Comparison of ENCODE assay signal across 9 cellular contexts in genomic region chr1:224736619-224737352, GRCh38.
DNase-seq lines count a peak whose midpoint lies in the region; ATAC-seq, FAIRE-seq and TF ChIP-seq lines count a peak whose summit lies in the region.
"Had no signal": no experiment of that assay in that cellular context is flagged by ENCODE, and none has a peak within 500 bp of the region (broad histone marks: within the 10 kb centered on the region; RNA-seq: fewer than 3 reads in every experiment).

No MANE protein-coding gene starts in this region.

- H3K9me3 Mint-ChIP-seq in WTC11 = no peaks in the 10 kb centered on the region

- no peaks in the 10 kb centered on the region for H3K36me3 Mint-ChIP-seq in WTC11

- POLR2A ChIA-PET in WTC11 (lab: Charles Lee) = interaction anchor here (1.5 kb wide), 1 partner anchor 9 kb away, joined by 3 read pairs; no protein-coding TSS in a partner anchor

- 47 to 62% methylated on average over 16 of the region's 16 CpGs for WGBS in lung, 2 donors
- WGBS in small intestine, 3 donors = 46 to 55% (median 48%) methylated on average over 16 of the region's 16 CpGs

- H3K27ac ChIP-seq in lung (ENCODE audit: low read depth in 1 of 2, low read length in 1 of 2) (no peak overlapping the region), small intestine (ENCODE audit: low read depth in 1 of 2, low read length in 1 of 2) (no peak overlapping the region)

- CTCF ChIA-PET in WTC11 (lab: Charles Lee) = interaction anchor here (0.8 to 5.3 kb wide), 6 partner anchors 9 to 224 kb away, joined by 3 to 42 read pairs (median 4); no protein-coding TSS in a partner anchor

- H3K9me3 ChIP-seq in lung (ENCODE audit: control insufficient read depth in 2 of 2, insufficient read depth in 1 of 2, low read length in 1 of 2) (no peaks in the 10 kb centered on the region), small intestine (ENCODE audit: control insufficient read depth, low read depth) (no peaks in the 10 kb centered on the region)
- H3K9me3 ChIP-seq: tibial artery had no signal

- H3K36me3 ChIP-seq in lung (ENCODE audit: control insufficient read depth in 2 of 2, insufficient read depth in 2 of 2, low read length in 2 of 2) (no peaks in the 10 kb centered on the region), small intestine (ENCODE audit: control insufficient read depth in 2 of 2, insufficient read depth in 2 of 2, low read length in 2 of 2) (no peaks in the 10 kb centered on the region)
- H3K36me3 ChIP-seq: tibial artery had no signal

- TF ChIP-seq CTCF in WTC11 (IDR thresholded peaks at IDR 0.05) = no peak
- TF ChIP-seq CTCF in lung (IDR thresholded peaks at IDR 0.05; ENCODE audit: control extremely low read depth, extremely low read depth) = no peak

- no peak overlapping the region for H3K4me3 Mint-ChIP-seq in WTC11

- peak overlapping the region; percentile 47; the same call in 1 of the 2 replicates for H3K27ac Mint-ChIP-seq in WTC11

- DNase-seq in WTC11 (ENCODE audit: low spot score) (peak; percentile 19), lung (ENCODE audit: low spot score) (no peak), T-helper 9 cell (no peak), small intestine (no peak), NCI-H128 (lab: John Stamatoyannopoulos, UW; ENCODE audit: unreplicated experiment) (no peak), NCI-H2227 treated with DMSO at 0.1 percent for 48 hours (lab: John Stamatoyannopoulos, UW) (no peak)

- H3K27me3 Mint-ChIP-seq in WTC11 (ENCODE audit: low read depth) = no peaks in the 10 kb centered on the region

- H3K27me3 ChIP-seq in lung (ENCODE audit: control insufficient read depth, insufficient read depth) = no peaks in the 10 kb centered on the region
- H3K27me3 ChIP-seq in small intestine (ENCODE audit: control insufficient read depth in 2 of 2, insufficient read depth in 2 of 2, low read length in 2 of 2) = no peaks in the 10 kb centered on the region
- H3K27me3 ChIP-seq: tibial artery had no signal

- FAIRE-seq in small intestine (lab: Jason Lieb, UNC) = no peak

- H3K4me3 ChIP-seq in lung = no peak overlapping the region
- no peak overlapping the region for H3K4me3 ChIP-seq in small intestine (ENCODE audit: low read depth in 1 of 2, low read length in 2 of 2)
- H3K4me3 ChIP-seq: tibial artery had no signal

- peaks cover 76% of the 10 kb centered on the region for H3K4me1 Mint-ChIP-seq in WTC11

- ATAC-seq in GM18868 (IDR thresholded peaks at IDR 0.05; ENCODE audit: unreplicated experiment) (peak; percentile 71), HG02763 (IDR thresholded peaks at IDR 0.05; ENCODE audit: unreplicated experiment) (peak; percentile 49), WTC11 (peak; percentile 44), lung (ENCODE audit: insufficient read depth, low FRiP score) (peak; percentile 12)

- H3K4me1 ChIP-seq in lung (ENCODE audit: control insufficient read depth in 2 of 2, insufficient read depth in 2 of 2, low read length in 2 of 2) (peaks cover 0 to 8% of the 10 kb centered on the region in 2 donors), small intestine (ENCODE audit: control insufficient read depth in 2 of 2, insufficient read depth in 1 of 2, low read depth in 1 of 2, low read length in 1 of 2) (no peaks in the 10 kb centered on the region)

TF ChIP-seq in WTC11, 78 proteins besides CTCF, POLR2A, EP300 and RAD21:
- TF ChIP-seq ZNF281 (CRISPR knock-in tag; IDR thresholded peaks at IDR 0.05) = 0 out of 2 replicates have a peak, but pooled peaks have one; percentile 27
- peak; percentile 44; the same call in 1 of the 2 replicates for TF ChIP-seq ZNF423 (CRISPR knock-in tag; IDR thresholded peaks at IDR 0.05)
- no peak for TF ChIP-seq IRF1 (CRISPR knock-in tag; IDR thresholded peaks at IDR 0.05)
- TF ChIP-seq MAX (CRISPR knock-in tag; IDR thresholded peaks at IDR 0.05) = peak; percentile 56; the same call in 1 of the 2 replicates

Comparison
In these comparisons a context has a peak if more than half of its experiments do, and no peak if none do; other contexts are left out.
1. ATAC-seq: peak in every context shown above with its lines; median percentile 71 in GM18868; 49 in HG02763; 44 in WTC11; 12 in lung.